ENCODE assay signal across 10 cellular contexts in the genomic region with DNA sequence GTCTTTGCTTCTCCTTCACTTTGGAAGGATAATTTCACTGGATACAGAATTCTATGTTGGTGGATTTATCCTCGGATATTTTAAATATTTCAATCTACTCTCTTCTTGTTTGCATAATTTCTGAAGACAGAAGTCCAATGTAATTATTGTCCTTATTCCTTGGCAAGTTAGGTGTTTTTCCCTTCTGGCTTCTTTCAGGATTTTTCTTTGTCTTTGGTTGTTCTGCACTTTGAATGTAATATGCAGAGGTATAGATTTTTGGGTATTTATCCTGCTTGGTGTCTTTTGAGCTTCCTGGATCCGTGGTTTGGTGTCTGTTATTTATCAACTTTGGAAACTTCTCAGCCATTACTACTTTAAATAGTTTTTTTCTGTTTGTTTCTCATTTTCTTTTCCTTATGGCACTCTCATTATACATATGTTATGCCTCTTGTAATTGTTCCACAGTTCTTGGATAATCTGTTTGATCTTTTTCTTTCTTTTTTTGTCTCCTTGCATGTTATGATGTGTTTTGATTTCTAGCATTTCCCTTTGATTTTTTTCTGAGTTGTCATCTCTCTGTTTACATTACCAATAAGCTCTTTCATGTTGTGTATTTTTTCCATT.
"Had no signal": no experiment of that assay in that cellular context is flagged by ENCODE, and none has a peak within 500 bp of the region (broad histone marks: within the 10 kb centered on the region; RNA-seq: fewer than 3 reads in every experiment).

No MANE protein-coding gene starts in this region.

- H3K36me3 ChIP-seq: HAP-1 had no signal

- H3K27ac ChIP-seq: GM23248, KMS-11 had no signal

- FAIRE-seq: HTR-8/SVneo had no signal

- DNase-seq: GM23248, GOT3, H7, HFFc6, IMR-90, Karpas-422, KBM-7 had no signal

- H3K4me3 Mint-ChIP-seq: HFFc6 had no signal

- H3K4me2 ChIP-seq: KMS-11 had no signal

- H3K27ac Mint-ChIP-seq: HFFc6 had no signal

- H3K4me3 ChIP-seq: GM23248, HAP-1 had no signal

- H3K9me3 ChIP-seq: HAP-1 had no signal

- H2AFZ ChIP-seq: GM23248 had no signal

- H3K9ac ChIP-seq: GM23248, KMS-11 had no signal
